9 cellular contexts compared by ENCODE assay signal in the genomic region with DNA sequence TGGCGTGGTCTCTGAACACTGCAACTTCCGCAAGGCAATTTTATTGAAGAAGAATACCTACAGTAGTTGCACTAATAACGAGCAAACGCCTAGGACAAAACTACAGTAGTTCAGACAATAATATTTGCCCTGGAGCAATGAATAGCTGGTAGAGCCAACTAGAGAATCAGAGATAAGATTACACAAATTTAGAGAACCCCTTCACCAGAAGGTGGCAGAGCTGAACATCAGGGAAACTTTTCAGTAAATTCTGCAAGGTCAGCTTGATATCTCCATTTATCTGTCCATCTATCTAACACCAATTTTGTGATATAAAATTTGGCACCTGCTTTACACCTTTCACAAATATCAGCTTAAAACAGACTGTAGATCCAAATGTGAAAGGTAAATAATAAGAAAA. TPM values are rescaled to one million over a fixed set of nuclear protein-coding genes. Genes with fewer than 3 reads are reported as not detected.
DNase-seq lines count a peak whose midpoint lies in the region; ATAC-seq and TF ChIP-seq lines count a peak whose summit lies in the region.
"Had no signal": no experiment of that assay in that cellular context is flagged by ENCODE, and none has a peak within 500 bp of the region (broad histone marks: within the 10 kb centered on the region; RNA-seq: fewer than 3 reads in every experiment).

No MANE protein-coding gene starts in this region.

- H3K4me1 ChIP-seq in OCI-LY3 (ENCODE audit: low read length) (no peaks in the 10 kb centered on the region), foreskin keratinocyte (no peaks in the 10 kb centered on the region), upper lobe of left lung (no peaks in the 10 kb centered on the region), vagina (no peaks in the 10 kb centered on the region)

- H3K79me2 ChIP-seq in OCI-LY3 (ENCODE audit: low read length), result no peaks in the 10 kb centered on the region

- no peaks in the 10 kb centered on the region for H4K20me1 ChIP-seq in OCI-LY3 (ENCODE audit: insufficient read depth, low read length)

- H3K4me2 ChIP-seq in OCI-LY3 (ENCODE audit: low read length), result peak overlapping the region; percentile 41

- TF ChIP-seq POLR2A in upper lobe of left lung (IDR thresholded peaks at IDR 0.05) (no peak), vagina (IDR thresholded peaks at IDR 0.05) (no peak)

- TF ChIP-seq CTCF in OCI-LY3 (IDR thresholded peaks at IDR 0.05; ENCODE audit: low read depth, low read length) (peak; percentile 93), foreskin keratinocyte (conservative IDR thresholded peaks at IDR 0.05) (peak; percentile 48), upper lobe of left lung (IDR thresholded peaks at IDR 0.05) (peak in 4 of 6 experiments; percentile 18 to 40 (median 34)), vagina (IDR thresholded peaks at IDR 0.05) (no peak)

- no peak for TF ChIP-seq EP300 in upper lobe of left lung (IDR thresholded peaks at IDR 0.05)

- intact Hi-C loops in Right ventricle myocardium superior (cut with DNase I), result no loop called here
- intact Hi-C loops in left ventricle myocardium superior (cut with micrococcal nuclease), result no loop called here
- intact Hi-C loops in vagina (cut with DNase I), result no loop called here

- DNase-seq in Right ventricle myocardium superior, result no peak
- no peak for DNase-seq in left ventricle myocardium superior
- peak; percentile 10 to 42 for DNase-seq in foreskin keratinocyte
- no peak for DNase-seq in upper lobe of left lung
- DNase-seq in vagina (ENCODE audit: extremely low spot score in 2 of 2), result no peak
- DNase-seq in dedifferentiated amniotic fluid mesenchymal stem cell (ENCODE audit: extremely low spot score), result no peak
- DNase-seq: CD4-positive, CD25-positive, alpha-beta regulatory T cell had no signal

- H3K4me3 ChIP-seq in OCI-LY3 (ENCODE audit: low read length) (peak overlapping the region; percentile 33), upper lobe of left lung (no peak overlapping the region), vagina (no peak overlapping the region)

- no peaks in the 10 kb centered on the region for H3K36me3 ChIP-seq in OCI-LY3 (replicated peaks; ENCODE audit: low read depth, low read length)
- no peaks in the 10 kb centered on the region for H3K36me3 ChIP-seq in upper lobe of left lung
- no peaks in the 10 kb centered on the region for H3K36me3 ChIP-seq in vagina

- H2AFZ ChIP-seq in OCI-LY3 (ENCODE audit: low read depth, low read length), result peak overlapping the region; percentile 75

- WGBS in upper lobe of left lung, 2 donors, result 68 to 70% methylated on average over 4 of the region's 4 CpGs

- peak; percentile 22 for ATAC-seq in Right ventricle myocardium superior (ENCODE audit: poor library complexity)
- no peak for ATAC-seq in left ventricle myocardium superior
- ATAC-seq in foreskin keratinocyte, result peak; percentile 19
- ATAC-seq in upper lobe of left lung (ENCODE audit: low FRiP score in 2 of 2), result no peak
- no peak for ATAC-seq in GM18858 (IDR thresholded peaks at IDR 0.05; ENCODE audit: unreplicated experiment)

- H3K27me3 ChIP-seq in OCI-LY3 (ENCODE audit: low read depth, low read length) (no peaks in the 10 kb centered on the region), foreskin keratinocyte (no peaks in the 10 kb centered on the region), upper lobe of left lung (no peaks in the 10 kb centered on the region), vagina (no peaks in the 10 kb centered on the region)

- no peak overlapping the region for H3K9ac ChIP-seq in OCI-LY3 (ENCODE audit: low read length)

- no peaks in the 10 kb centered on the region for H3K9me3 ChIP-seq in OCI-LY3 (ENCODE audit: insufficient read depth, low read length)
- no peaks in the 10 kb centered on the region for H3K9me3 ChIP-seq in upper lobe of left lung
- H3K9me3 ChIP-seq in vagina, result no peaks in the 10 kb centered on the region

- H3K27ac ChIP-seq in OCI-LY3 (ENCODE audit: low read length), result no peak overlapping the region
- no peak overlapping the region for H3K27ac ChIP-seq in foreskin keratinocyte
- H3K27ac ChIP-seq in upper lobe of left lung, result no peak overlapping the region
- no peak overlapping the region for H3K27ac ChIP-seq in vagina

RNA-seq across cellular contexts. Expression of a gene that starts 43.8 kb away (rescaled TPM):
- total RNA-seq in Right ventricle myocardium superior, result 18.4 TPM
- 12.1 TPM for total RNA-seq in left ventricle myocardium superior
- total RNA-seq in foreskin keratinocyte, result not detected in 2 replicates
- polyA plus RNA-seq in foreskin keratinocyte, result not detected in 2 replicates
- 1 to 10 TPM; 1.0 to 3.1 (median 1.3) TPM for total RNA-seq in upper lobe of left lung
- 18.2 TPM for total RNA-seq in vagina
- total RNA-seq: CD4-positive, CD25-positive, alpha-beta regulatory T cell had no signal
- polyA plus RNA-seq: CD4-positive, CD25-positive, alpha-beta regulatory T cell had no signal

Comparison
In these comparisons a context has a peak if more than half of its experiments do, and no peak if none do; other contexts are left out.
1. ATAC-seq: peak in Right ventricle myocardium superior (single experiment) and foreskin keratinocyte (single experiment); none in left ventricle myocardium superior (single experiment), upper lobe of left lung (0 of 2) and GM18858 (single experiment).
2. DNase-seq: peak in foreskin keratinocyte (2 of 2); none in Right ventricle myocardium superior (single experiment), left ventricle myocardium superior (single experiment), upper lobe of left lung (0 of 2), vagina (0 of 2) and dedifferentiated amniotic fluid mesenchymal stem cell (single experiment).
3. CTCF ChIP-seq: peak in OCI-LY3 (single experiment), foreskin keratinocyte (single experiment) and upper lobe of left lung (4 of 6); none in vagina (0 of 3).